ENCODE assay signal across 1 cellular context in genomic region chr19:4870025-4870700, GRCh38.
A peak's percentile ranks its signal among the peaks of the same experiment; 100 is the strongest.
TF ChIP-seq lines count a peak whose summit lies in the region.

No MANE protein-coding gene starts in this region.

TF ChIP-seq in HepG2, 621 proteins besides CTCF, POLR2A, EP300 and RAD21 (continued from another document and continues in another):
- TF ChIP-seq ZNF407 (CRISPR knock-in tag; IDR thresholded peaks at IDR 0.05; ENCODE audit: not compliant biosample characterization) (no peak), ZNF878 (CRISPR knock-in tag; IDR thresholded peaks at IDR 0.05) (no peak; the same call in 1 of the 2 replicates), JUND (CRISPR knock-in tag; IDR thresholded peaks at IDR 0.05) (peak; percentile 100), MIER3 (CRISPR knock-in tag; IDR thresholded peaks at IDR 0.05; ENCODE audit: borderline replicate concordance) (peak; percentile 93; the same call in 1 of the 2 replicates), ZNF790 (CRISPR knock-in tag; IDR thresholded peaks at IDR 0.05; ENCODE audit: borderline replicate concordance) (no peak), ZNF704 (CRISPR knock-in tag; IDR thresholded peaks at IDR 0.05; ENCODE audit: borderline replicate concordance) (no peak), HMG20A (CRISPR knock-in tag; IDR thresholded peaks at IDR 0.05; ENCODE audit: borderline replicate concordance) (peak; percentile 59; the same call in 1 of the 2 replicates), ZZZ3 (CRISPR knock-in tag; IDR thresholded peaks at IDR 0.05; ENCODE audit: borderline replicate concordance) (no peak), FLYWCH1 (CRISPR knock-in tag; IDR thresholded peaks at IDR 0.05) (no peak), GRHL1 (CRISPR knock-in tag; conservative IDR thresholded peaks at IDR 0.05) (no peak), ZNF460 (CRISPR knock-in tag; IDR thresholded peaks at IDR 0.05; ENCODE audit: borderline replicate concordance) (peak; percentile 88), ZSCAN5A (CRISPR knock-in tag; IDR thresholded peaks at IDR 0.05; ENCODE audit: borderline replicate concordance) (no peak; the same call in 1 of the 2 replicates), ZNF24 (IDR thresholded peaks at IDR 0.05) (peak; percentile 84), ZMAT3 (CRISPR knock-in tag; conservative IDR thresholded peaks at IDR 0.05) (0 out of 2 replicates have a peak, but pooled peaks have one; percentile 42), ZNF629 (CRISPR knock-in tag; conservative IDR thresholded peaks at IDR 0.05) (peak; percentile 79), ZNF768 (CRISPR knock-in tag; IDR thresholded peaks at IDR 0.05) (peak; percentile 80), NCOA1 (CRISPR knock-in tag; IDR thresholded peaks at IDR 0.05) (no peak), NFAT5 (CRISPR knock-in tag; IDR thresholded peaks at IDR 0.05) (no peak), ZNF501 (CRISPR knock-in tag; IDR thresholded peaks at IDR 0.05) (peak; percentile 70; the same call in 1 of the 2 replicates), ZNF646 (CRISPR knock-in tag; IDR thresholded peaks at IDR 0.05) (peak; percentile 55; the same call in 1 of the 2 replicates), ZNF607 (CRISPR knock-in tag; IDR thresholded peaks at IDR 0.05; ENCODE audit: borderline replicate concordance) (peak; percentile 74; the same call in 1 of the 2 replicates), GTF3A (CRISPR knock-in tag; conservative IDR thresholded peaks at IDR 0.05) (no peak), REL (CRISPR knock-in tag; conservative IDR thresholded peaks at IDR 0.05) (no peak)
